ENCODE assay signal across 18 cellular contexts in genomic region chr9:68672215-68672614, GRCh38. TPM values are rescaled to one million over a fixed set of nuclear protein-coding genes. Genes with fewer than 3 reads are reported as not detected.
"Had no signal": no experiment of that assay in that cellular context is flagged by ENCODE, and none has a peak within 500 bp of the region (broad histone marks: within the 10 kb centered on the region; RNA-seq: fewer than 3 reads in every experiment).

No MANE protein-coding gene starts in this region.

- H3K9me3 Mint-ChIP-seq: activated B cell treated with CpG ODN at 0.5 μM for 24 hours, endodermal cell, immature natural killer cell had no signal

- DNase-seq: activated B cell treated with CpG ODN at 0.5 μM for 24 hours; activated naive CD4-positive, alpha-beta T cell treated with anti-CD3 and anti-CD28 coated beads, Interleukin-2, amount 50 U/mL, for 16 hours; adrenal gland; endodermal cell; head of caudate nucleus; immature natural killer cell; lower lobe of right lung; right cardiac atrium; stimulated activated CD4-positive, alpha-beta T cell treated with anti-CD3 and anti-CD28 coated beads, Interleukin-15, amount 100 ng/mL, for 24 hours; stimulated activated CD4-positive, alpha-beta T cell treated with anti-CD3 and anti-CD28 coated beads, Interleukin-4, amount 100 ng/mL, for 1 hour; stimulated activated naive CD4-positive, alpha-beta T cell treated with Interleukin-2 at 50 U/mL for 16 hours; substantia nigra; transverse colon had no signal

- H3K36me3 Mint-ChIP-seq: immature natural killer cell had no signal

- H3K4me1 ChIP-seq: adrenal gland, lower lobe of right lung, prostate gland, transverse colon, vagina had no signal

- H3K27me3 Mint-ChIP-seq: activated B cell treated with CpG ODN at 0.5 μM for 24 hours had no signal

- H3K27ac ChIP-seq: adrenal gland, lower lobe of right lung, prostate gland, skin epidermis, transverse colon, vagina had no signal

- H3K4me3 ChIP-seq: adrenal gland, lower lobe of right lung, prostate gland, skin epidermis, transverse colon, vagina had no signal

- H3K9me3 ChIP-seq: adrenal gland, lower lobe of right lung, prostate gland, transverse colon, vagina had no signal

- H3K27me3 ChIP-seq: vagina had no signal

- H3K4me3 Mint-ChIP-seq: activated B cell treated with CpG ODN at 0.5 μM for 24 hours, endodermal cell, immature natural killer cell had no signal

- H3K36me3 ChIP-seq: adrenal gland, lower lobe of right lung, prostate gland, transverse colon, vagina had no signal

- H3K4me1 Mint-ChIP-seq: immature natural killer cell had no signal

- ATAC-seq: lower lobe of right lung, right cardiac atrium had no signal

- H3K27ac Mint-ChIP-seq: activated B cell treated with CpG ODN at 0.5 μM for 24 hours, endodermal cell, immature natural killer cell had no signal

RNA-seq across cellular contexts. Expression of gene PIP5K1B, which starts 32.8 kb away (rescaled TPM):
- total RNA-seq: epithelial cell of proximal tubule, osteoblast had no signal
